Comparison of ENCODE assay signal across 8 cellular contexts in the genomic region with DNA sequence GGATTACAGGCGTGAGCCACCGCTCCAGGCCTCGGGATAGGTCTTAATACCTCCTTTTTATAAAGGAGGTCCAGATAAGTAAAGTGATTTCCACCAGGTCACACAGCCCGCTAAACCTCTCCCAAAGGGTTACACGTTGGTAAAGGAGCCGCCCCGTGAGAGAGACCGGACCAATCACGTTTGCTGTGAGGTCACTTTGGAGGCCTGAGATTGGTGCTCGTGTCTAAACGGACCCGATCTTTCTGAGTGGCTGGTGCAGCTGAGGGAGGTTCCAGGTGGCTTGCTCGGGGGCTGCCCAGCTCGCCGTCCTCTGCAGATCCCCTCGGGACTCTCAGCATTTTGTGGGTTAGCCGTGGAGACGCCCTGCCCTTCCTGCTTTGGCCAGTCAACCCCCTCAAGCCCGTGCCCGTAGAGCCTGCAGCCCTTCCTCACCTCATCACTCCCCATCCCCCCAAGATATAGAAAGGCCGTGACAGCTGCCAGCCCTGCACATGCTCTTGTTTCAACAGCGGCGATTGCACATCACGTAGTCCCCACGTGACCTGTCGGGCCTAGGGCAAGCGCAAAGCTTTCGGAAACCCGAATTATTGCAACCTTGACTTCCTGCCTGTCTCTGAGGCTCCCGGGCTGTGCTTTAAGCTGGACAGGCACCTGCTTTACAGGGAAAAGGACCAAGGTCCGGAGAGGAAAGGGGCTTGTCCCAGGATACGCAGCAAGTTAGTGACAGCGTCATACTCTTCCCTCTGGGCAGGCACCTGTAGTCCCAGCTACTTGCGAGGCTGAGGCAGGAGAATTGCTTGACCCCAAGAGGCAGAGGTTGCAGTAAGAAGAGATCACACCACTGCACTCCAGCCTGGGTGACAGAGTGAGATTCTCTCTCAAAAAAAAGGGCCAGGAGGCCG. TPM values are rescaled to one million over a fixed set of nuclear protein-coding genes. Genes with fewer than 3 reads are reported as not detected.
A peak's percentile ranks its signal among the peaks of the same experiment; 100 is the strongest.
DNase-seq lines count a peak whose midpoint lies in the region; ATAC-seq and TF ChIP-seq lines count a peak whose summit lies in the region.

No MANE protein-coding gene starts in this region.

- peak overlapping the region; percentile 50 for H3K9ac ChIP-seq in mammary epithelial cell (ENCODE audit: insufficient read depth, low read length)
- peak overlapping the region; percentile 74; the same call in 1 of the 2 replicates for H3K9ac ChIP-seq in iPS-20b (ENCODE audit: low read depth, low read length)
- H3K9ac ChIP-seq in skeletal muscle satellite cell (ENCODE audit: low read depth, low read length): peak overlapping the region; percentile 62

- H3K36me3 ChIP-seq in mammary epithelial cell (ENCODE audit: insufficient read depth, low read length) (no peaks in the 10 kb centered on the region), iPS-20b (ENCODE audit: insufficient read depth, low read depth, low read length) (no peaks in the 10 kb centered on the region), skeletal muscle satellite cell (ENCODE audit: insufficient read depth, low read length) (no peaks in the 10 kb centered on the region)

- CTCF ChIA-PET in mammary epithelial cell (lab: Charles Lee; ENCODE audit: low non-redundant PET): interaction anchor here (0.6 kb wide), 1 partner anchor 38 kb away, joined by 3 read pairs; no protein-coding TSS in a partner anchor

- intact Hi-C loops in mammary epithelial cell (cut with micrococcal nuclease): loop anchor here (5.0 kb wide), 1 partner anchor 109 kb away; no protein-coding TSS in a partner anchor

- BruUV-seq in mammary epithelial cell (replicated peaks; lab: Mats Ljungman, UMichigan): no TSS peak

- dilution Hi-C loops in mammary epithelial cell (cut with HindIII; ENCODE audit: low sequenced_read_pairs): no loop called here

- H4K20me1 ChIP-seq in mammary epithelial cell (ENCODE audit: insufficient read depth, low read length): no peaks in the 10 kb centered on the region

- peak overlapping the region; percentile 86 for H3K4me2 ChIP-seq in mammary epithelial cell (ENCODE audit: insufficient read depth, low read depth, low read length)
- peak overlapping the region; percentile 90 for H3K4me2 ChIP-seq in skeletal muscle satellite cell (ENCODE audit: low read length)

- H3K4me3 ChIP-seq in GM12875 (ENCODE audit: low read depth, low read length): peak overlapping the region; percentile 52
- peak overlapping the region; percentile 51 for H3K4me3 ChIP-seq in WI38 (ENCODE audit: low read depth, low read length)
- H3K4me3 ChIP-seq in mammary epithelial cell (replicated peaks in 1 of 3; ENCODE audit: insufficient read depth in 1 of 3, low read depth in 2 of 3, low read length in 3 of 3): peak overlapping the region; percentile 38 to 68 (median 55)
- peak overlapping the region; percentile 75 for H3K4me3 ChIP-seq in iPS-20b (ENCODE audit: low read length)
- peak overlapping the region; percentile 79 for H3K4me3 ChIP-seq in skeletal muscle satellite cell (ENCODE audit: low read length)

- TF ChIP-seq CTCF in GM12875 (IDR thresholded peaks at IDR 0.05; ENCODE audit: borderline replicate concordance, insufficient read depth, low read depth, low read length): no peak
- TF ChIP-seq CTCF in WI38 (IDR thresholded peaks at IDR 0.05; ENCODE audit: low read depth, low read length): no peak
- TF ChIP-seq CTCF in mammary epithelial cell (conservative IDR thresholded peaks at IDR 0.05 in 1 of 2, IDR thresholded peaks at IDR 0.05 in 1 of 2; ENCODE audit: extremely low read depth in 1 of 2, insufficient read depth in 1 of 2, low read depth in 1 of 2, low read length in 2 of 2): no peak

- no peaks in the 10 kb centered on the region for H3K27me3 ChIP-seq in mammary epithelial cell (ENCODE audit: insufficient read depth, low read length)
- H3K27me3 ChIP-seq in iPS-20b (ENCODE audit: insufficient read depth, low read length): no peaks in the 10 kb centered on the region
- H3K27me3 ChIP-seq in skeletal muscle satellite cell (ENCODE audit: control insufficient read depth, insufficient read depth, low read length): no peaks in the 10 kb centered on the region

- DNase-seq in NCI-H2029 treated with DMSO at 0.1 percent for 48 hours (lab: John Stamatoyannopoulos, UW) (peak; percentile 98), mammary epithelial cell (peak; percentile 88), GOT3 (lab: John Stamatoyannopoulos, UW) (no peak)

- 3% methylated on average over 23 of the region's 35 CpGs for WGBS in mammary epithelial cell (ENCODE audit: low coverage, missing lambda C conversion rate)

- H3K9me3 ChIP-seq in mammary epithelial cell (replicated peaks; ENCODE audit: insufficient read depth, low read length): no peaks in the 10 kb centered on the region
- no peaks in the 10 kb centered on the region for H3K9me3 ChIP-seq in iPS-20b (ENCODE audit: insufficient read depth, low read depth, low read length)
- H3K9me3 ChIP-seq in skeletal muscle satellite cell (replicated peaks; ENCODE audit: low read length): no peaks in the 10 kb centered on the region

- peak overlapping the region; percentile 99 for H2AFZ ChIP-seq in mammary epithelial cell (ENCODE audit: low read depth, low read length)

- peak overlapping the region; percentile 0 for H3K27ac ChIP-seq in mammary epithelial cell (ENCODE audit: insufficient read depth, low read depth, low read length)
- H3K27ac ChIP-seq in iPS-20b (ENCODE audit: low read length): no peak overlapping the region

- H3K4me1 ChIP-seq in mammary epithelial cell (ENCODE audit: insufficient read depth, low read length): peaks cover 17% of the 10 kb centered on the region
- 0 out of 2 replicates have a peak, but pooled peaks cover 4% of the 10 kb centered on the region for H3K4me1 ChIP-seq in iPS-20b (ENCODE audit: insufficient read depth, low read length)
- peaks cover 17% of the 10 kb centered on the region for H3K4me1 ChIP-seq in skeletal muscle satellite cell (ENCODE audit: control insufficient read depth, insufficient read depth, low read length)

- peak; percentile 91 for ATAC-seq in HG02798 (IDR thresholded peaks at IDR 0.05; ENCODE audit: poor library complexity, unreplicated experiment)

- H3K79me2 ChIP-seq in mammary epithelial cell (ENCODE audit: insufficient read depth, low read length): no peaks in the 10 kb centered on the region

- in situ Hi-C loops in mammary epithelial cell (cut with MboI; ENCODE audit: low sequenced_read_pairs in 2 of 2): loop anchor here (10.0 kb wide), 3 partner anchors 112 to 482 kb away; a partner anchor contains a TSS

RNA-seq across cellular contexts. Expression of a gene that starts 5.0 kb away (rescaled TPM):
- total RNA-seq in mammary epithelial cell: 10 to 100 TPM; 13.8 to 33.0 TPM
- polyA plus RNA-seq in mammary epithelial cell: 21.6 TPM
- 32.1 TPM for polyA minus RNA-seq in mammary epithelial cell
- 17.5 and 20.0 TPM in 2 replicates for total RNA-seq in skeletal muscle satellite cell (2012; rRNA removed)

RNA-seq across cellular contexts. Expression of a gene that starts 23.1 kb away (rescaled TPM):
- total RNA-seq in mammary epithelial cell: 10 to 100 TPM; 18.8 to 42.0 TPM
- 8.9 TPM for polyA plus RNA-seq in mammary epithelial cell
- 22.4 TPM for polyA minus RNA-seq in mammary epithelial cell
- total RNA-seq in skeletal muscle satellite cell (2012; rRNA removed): 32.5 and 32.7 TPM in 2 replicates
